Comparison of ENCODE assay signal across 8 cellular contexts in genomic region chr12:52032797-52033505, GRCh38. TPM values are rescaled to one million over a fixed set of nuclear protein-coding genes. Genes with fewer than 3 reads are reported as not detected.
DNase-seq lines count a peak whose midpoint lies in the region; TF ChIP-seq lines count a peak whose summit lies in the region.

No MANE protein-coding gene starts in this region.

- H2AFZ ChIP-seq in MM.1S (ENCODE audit: low read length) (peak overlapping the region; percentile 54), neuron (ENCODE audit: low read depth, low read length) (peak overlapping the region; percentile 73)

- H4K20me1 ChIP-seq in MM.1S (ENCODE audit: insufficient read depth, low read length): no peaks in the 10 kb centered on the region

- in situ Hi-C loops in G401 (cut with HindIII; ENCODE audit: low sequenced_read_pairs) (no loop called here), HAP-1 (cut with MboI; ENCODE audit: low sequenced_read_pairs) (no loop called here)

- TF ChIP-seq CTCF in MM.1S (IDR thresholded peaks at IDR 0.05; ENCODE audit: low read length) (no peak), fibroblast of villous mesenchyme (IDR thresholded peaks at IDR 0.05; ENCODE audit: insufficient read depth, low read depth, low read length) (no peak)

- H3K4me3 ChIP-seq in HAP-1 (peak overlapping the region; percentile 28), MM.1S (ENCODE audit: low read length) (peak overlapping the region; percentile 54), fibroblast of villous mesenchyme (ENCODE audit: low read depth, low read length) (peak overlapping the region; percentile 52), neuron (ENCODE audit: low read length) (peak overlapping the region; percentile 37), subcutaneous abdominal adipose tissue (ENCODE audit: low read depth in 1 of 5, low read length in 5 of 5) (peak overlapping the region; percentile 33 to 58 (median 53))

- H3K79me2 ChIP-seq in MM.1S (ENCODE audit: low read length): no peaks in the 10 kb centered on the region

- H3K27ac ChIP-seq in MM.1S (ENCODE audit: low read length) (peak overlapping the region; percentile 36; the same call in 1 of the 2 replicates), subcutaneous abdominal adipose tissue (ENCODE audit: low read depth, low read length) (peak overlapping the region; percentile 100)

- H3K9ac ChIP-seq in MM.1S (ENCODE audit: low read length) (peak overlapping the region; percentile 69), subcutaneous abdominal adipose tissue (ENCODE audit: low read length in 5 of 5) (peak overlapping the region; percentile 53 to 92 (median 76))

- H3K9me3 ChIP-seq in HAP-1 (no peaks in the 10 kb centered on the region), MM.1S (replicated peaks; ENCODE audit: insufficient read depth, low read length) (no peaks in the 10 kb centered on the region), neuron (ENCODE audit: low read length) (no peaks in the 10 kb centered on the region), subcutaneous abdominal adipose tissue (ENCODE audit: control insufficient read depth in 5 of 5, low read length in 5 of 5) (no peaks in the 10 kb centered on the region)

- DNase-seq in G401 (ENCODE audit: low spot score): peak; percentile 98
- DNase-seq in HAP-1 (ENCODE audit: low spot score in 2 of 2): peak; percentile 94 to 97
- DNase-seq in MM.1S: peak; percentile 92
- DNase-seq in SHP77 treated with DMSO at 0.1 percent for 48 hours (lab: John Stamatoyannopoulos, UW): peak; percentile 84
- peak; percentile 82 for DNase-seq in activated gamma-delta T cell treated with Interleukin-2 at 50 U/mL for 16 hours
- DNase-seq in fibroblast of villous mesenchyme (ENCODE audit: low read depth): peak; percentile 99

- H3K27me3 ChIP-seq in HAP-1 (ENCODE audit: low read depth) (no peaks in the 10 kb centered on the region), MM.1S (replicated peaks; ENCODE audit: insufficient read depth, low read length) (peaks cover 19% of the 10 kb centered on the region), neuron (ENCODE audit: insufficient read depth, low read length) (peaks cover 9% of the 10 kb centered on the region), subcutaneous abdominal adipose tissue (ENCODE audit: control insufficient read depth in 5 of 5, insufficient read depth in 4 of 5, low read length in 5 of 5) (no peaks in the 10 kb centered on the region)

- peaks cover 34% of the 10 kb centered on the region for H3F3A ChIP-seq in MM.1S (ENCODE audit: insufficient read depth, low read length)

- H3K9me2 ChIP-seq in MM.1S (replicated peaks; ENCODE audit: insufficient read depth, low read length): no peaks in the 10 kb centered on the region

- H3K4me2 ChIP-seq in MM.1S (ENCODE audit: low read depth, low read length): peak overlapping the region; percentile 78

- peaks cover 16% of the 10 kb centered on the region for H3K4me1 ChIP-seq in HAP-1
- H3K4me1 ChIP-seq in MM.1S (ENCODE audit: low read length): peaks cover 13% of the 10 kb centered on the region
- H3K4me1 ChIP-seq in neuron (ENCODE audit: insufficient read depth, low read length): peaks cover 25% of the 10 kb centered on the region
- peaks cover 7 to 44% (median 34%) of the 10 kb centered on the region in 5 donors for H3K4me1 ChIP-seq in subcutaneous abdominal adipose tissue (ENCODE audit: control insufficient read depth in 5 of 5, insufficient read depth in 5 of 5, low read length in 5 of 5)

- no peaks in the 10 kb centered on the region for H3K36me3 ChIP-seq in HAP-1 (replicated peaks)
- no peaks in the 10 kb centered on the region for H3K36me3 ChIP-seq in MM.1S (replicated peaks; ENCODE audit: insufficient read depth, low read length)
- H3K36me3 ChIP-seq in neuron (ENCODE audit: insufficient read depth, low read length): no peaks in the 10 kb centered on the region
- no peaks in the 10 kb centered on the region for H3K36me3 ChIP-seq in subcutaneous abdominal adipose tissue (ENCODE audit: control insufficient read depth in 5 of 5, insufficient read depth in 5 of 5, low read length in 5 of 5)

RNA-seq across cellular contexts. Expression of gene NR4A1, which starts 18.3 kb away (rescaled TPM):
- 9.8 and 16.5 TPM in 2 replicates for total RNA-seq in G401 (2014; rRNA removed; shearing (Covaris generic))
- total RNA-seq in fibroblast of villous mesenchyme: 2.2 and 2.9 TPM in 2 replicates

RNA-seq across cellular contexts. Expression of gene TAMALIN, which starts 26.2 kb away (rescaled TPM):
- 33.3 and 78.2 TPM in 2 replicates for total RNA-seq in G401 (2014; rRNA removed; shearing (Covaris generic))
- 2.2 and 7.7 TPM in 2 replicates for total RNA-seq in fibroblast of villous mesenchyme

RNA-seq across cellular contexts. Expression of gene ATG101, which starts 36.8 kb away (rescaled TPM):
- 54.7 and 72.2 TPM in 2 replicates for total RNA-seq in G401 (2014; rRNA removed; shearing (Covaris generic))
- 70.0 and 71.8 TPM in 2 replicates for total RNA-seq in fibroblast of villous mesenchyme

RNA-seq across cellular contexts. Expression of gene SMIM41, which starts 46.6 kb away (rescaled TPM):
- total RNA-seq in G401 (2014; rRNA removed; shearing (Covaris generic)): not detected in 2 replicates
- 0.32 and 0.43 TPM in 2 replicates for total RNA-seq in fibroblast of villous mesenchyme

Comparison
In these comparisons a context has a peak if more than half of its experiments do, and no peak if none do; other contexts are left out.
1. Peak in every context shown above with its lines: DNase-seq, H3K4me3 ChIP-seq and H3K27ac ChIP-seq.